11 cellular contexts compared by ENCODE assay signal in the genomic region with DNA sequence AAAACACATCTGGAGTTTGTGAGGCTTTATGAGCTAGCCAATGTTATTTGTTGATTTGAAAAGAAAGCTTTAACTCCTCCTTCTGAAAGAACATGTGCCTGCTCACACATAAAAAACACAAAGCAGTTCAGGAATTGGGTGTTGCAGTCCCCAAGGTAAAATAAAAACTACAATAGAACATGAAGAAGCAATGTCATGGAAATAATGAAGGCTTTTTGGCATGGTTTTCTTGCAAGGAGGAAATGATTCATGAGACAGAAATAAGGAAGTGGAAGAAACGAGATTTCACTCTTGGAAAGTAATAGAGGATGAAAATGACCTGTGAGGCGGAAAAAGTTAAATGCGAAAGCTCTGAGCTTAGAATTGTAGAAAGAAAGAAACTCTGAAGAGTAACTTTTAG.
DNase-seq lines count a peak whose midpoint lies in the region; ATAC-seq and TF ChIP-seq lines count a peak whose summit lies in the region.
"Had no signal": no experiment of that assay in that cellular context is flagged by ENCODE, and none has a peak within 500 bp of the region (broad histone marks: within the 10 kb centered on the region; RNA-seq: fewer than 3 reads in every experiment).

No MANE protein-coding gene starts in this region.

- no peaks in the 10 kb centered on the region for H3K27me3 ChIP-seq in HL-60 (ENCODE audit: insufficient read depth, poor library complexity, severe bottlenecking)

- TF ChIP-seq CTCF in HL-60 (IDR thresholded peaks at IDR 0.05; ENCODE audit: insufficient read depth, low read length), result no peak

- no peak for ATAC-seq in HG02981 (IDR thresholded peaks at IDR 0.05; ENCODE audit: unreplicated experiment)

- H3K4me3 ChIP-seq in HL-60 (replicated peaks; ENCODE audit: insufficient read depth, low read length), result no peak overlapping the region
- no peak overlapping the region for H3K4me3 ChIP-seq in skeletal muscle cell (ENCODE audit: low read depth, low read length)

- H3K27ac ChIP-seq in HL-60 (replicated peaks), result no peak overlapping the region

- DNase-seq in HL-60 (ENCODE audit: low read depth in 1 of 2, low spot score in 1 of 2), result peak; percentile 3 to 17
- peak; percentile 73 for DNase-seq in SKM-1 treated with dmso at 0.1 percent for 144 hours (lab: John Stamatoyannopoulos, UW; ENCODE audit: unreplicated experiment)
- peak; percentile 48 for DNase-seq in fibroblast of peridontal ligament (ENCODE audit: extremely low read depth)
- DNase-seq in skeletal muscle cell (ENCODE audit: low read depth), result peak; percentile 85
- DNase-seq in NCI-H146 (lab: John Stamatoyannopoulos, UW), result no peak
- no peak for DNase-seq in hypothalamus (lab: John Stamatoyannopoulos, UW)
- no peak for DNase-seq in SHP77 treated with DMSO at 0.1 percent for 48 hours (lab: John Stamatoyannopoulos, UW)
- DNase-seq: DND-41, H9, NCI-H2081 treated with DMSO at 0.1 percent for 48 hours had no signal

Comparison
In these comparisons a context has a peak if more than half of its experiments do, and no peak if none do; other contexts are left out.
1. DNase-seq: peak in HL-60 (2 of 2), SKM-1 treated with dmso at 0.1 percent for 144 hours (single experiment), fibroblast of peridontal ligament (single experiment) and skeletal muscle cell (single experiment); none in NCI-H146 (single experiment), hypothalamus (0 of 51) and SHP77 treated with DMSO at 0.1 percent for 48 hours (single experiment).